ENCODE assay signal across 14 cellular contexts in the genomic region with DNA sequence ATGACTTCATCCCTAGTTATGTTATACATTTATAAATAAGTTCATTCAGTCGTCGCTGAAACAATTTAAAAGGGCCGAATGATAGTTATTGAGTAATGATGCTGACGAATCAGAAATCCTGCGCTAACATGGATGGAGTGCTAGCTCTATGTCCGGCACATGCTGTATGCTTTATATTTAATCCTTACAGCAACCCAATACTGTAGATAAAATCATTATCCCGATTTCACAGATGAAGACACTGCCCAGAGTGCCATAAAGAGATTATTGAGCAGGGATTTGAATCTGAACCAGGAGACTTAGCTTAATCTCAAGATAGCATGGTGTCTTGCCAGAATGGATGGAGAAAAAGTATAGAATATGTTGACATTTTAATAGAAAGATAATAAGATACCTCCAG. TPM values are rescaled to one million over a fixed set of nuclear protein-coding genes. Genes with fewer than 3 reads are reported as not detected.
A peak's percentile ranks its signal among the peaks of the same experiment; 100 is the strongest.
DNase-seq lines count a peak whose midpoint lies in the region; TF ChIP-seq lines count a peak whose summit lies in the region.
"Had no signal": no experiment of that assay in that cellular context is flagged by ENCODE, and none has a peak within 500 bp of the region (broad histone marks: within the 10 kb centered on the region; RNA-seq: fewer than 3 reads in every experiment).

No MANE protein-coding gene starts in this region.

- DNase-seq in BE2C (no peak), D341Med (ENCODE audit: low spot score) (peak; percentile 35), T1000 (lab: John Stamatoyannopoulos, UW) (no peak), amygdala (lab: John Stamatoyannopoulos, UW) (no peak), thyroid gland (no peak)
- DNase-seq in activated naive CD4-positive, alpha-beta T cell (lab: John Stamatoyannopoulos, UW): no peak
- DNase-seq: activated CD8-positive, alpha-beta memory T cell treated with anti-CD3 and anti-CD28 coated beads, Interleukin-2, amount 50 U/mL, for 48 hours; stimulated activated CD4-positive, alpha-beta T cell treated with anti-CD3 and anti-CD28 coated beads, Interleukin-1b, Interleukin-23, amount 100 ng/mL, for 48 hours; stimulated activated naive CD4-positive, alpha-beta T cell had no signal

- H3K4me1 ChIP-seq in BE2C (peaks cover 16% of the 10 kb centered on the region), iPS-20b (ENCODE audit: insufficient read depth, low read length) (no peaks in the 10 kb centered on the region; the same call in 1 of the 2 replicates), thyroid gland (no peaks in the 10 kb centered on the region)

- H3K27ac ChIP-seq in VCaP: peak overlapping the region; percentile 95
- H3K27ac ChIP-seq in iPS-20b (ENCODE audit: low read length): no peak overlapping the region
- H3K27ac ChIP-seq in thyroid gland: no peak overlapping the region
- H3K27ac ChIP-seq: cardiac muscle cell, HL-60 had no signal

- H3K9ac ChIP-seq in iPS-20b (ENCODE audit: low read depth, low read length): no peak overlapping the region

- H3K4me3 ChIP-seq in BE2C (ENCODE audit: low read depth, low read length) (peak overlapping the region; percentile 75), iPS-20b (ENCODE audit: low read length) (peak overlapping the region; percentile 78; the same call in 1 of the 2 replicates), thyroid gland (replicated peaks in 1 of 3) (no peak overlapping the region)

- TF ChIP-seq CTCF in BE2C (IDR thresholded peaks at IDR 0.05; ENCODE audit: low read depth, low read length): no peak
- TF ChIP-seq CTCF in VCaP (conservative IDR thresholded peaks at IDR 0.05): no peak
- TF ChIP-seq CTCF in thyroid gland (IDR thresholded peaks at IDR 0.05): no peak

- H3K27me3 ChIP-seq in BE2C: no peaks in the 10 kb centered on the region
- peaks cover 25% of the 10 kb centered on the region for H3K27me3 ChIP-seq in iPS-20b (ENCODE audit: insufficient read depth, low read length)
- no peaks in the 10 kb centered on the region for H3K27me3 ChIP-seq in thyroid gland
- H3K27me3 ChIP-seq: pancreas had no signal

- WGBS in thyroid gland, 2 donors: 85 to 94% methylated on average over 7 of the region's 7 CpGs

- TF ChIP-seq POLR2A in thyroid gland (IDR thresholded peaks at IDR 0.05): no peak

- intact Hi-C loops in thyroid gland (cut with DNase I): no loop called here

- H3K36me3 ChIP-seq in BE2C (peaks cover 36% of the 10 kb centered on the region), iPS-20b (ENCODE audit: insufficient read depth, low read depth, low read length) (no peaks in the 10 kb centered on the region), thyroid gland (no peaks in the 10 kb centered on the region)
- H3K36me3 ChIP-seq: cardiac muscle cell, pancreas had no signal

- H3K9me3 ChIP-seq in BE2C (peaks cover 3% of the 10 kb centered on the region), iPS-20b (ENCODE audit: insufficient read depth, low read depth, low read length) (no peaks in the 10 kb centered on the region), thyroid gland (no peaks in the 10 kb centered on the region)
- H3K9me3 ChIP-seq: pancreas had no signal

RNA-seq across cellular contexts. Expression of gene ICA1, which starts 1.1 kb away (rescaled TPM):
- polyA plus RNA-seq in BE2C (2012; ENCODE audit: insufficient read depth, insufficient read length, low read depth): 95.4 TPM
- 10 to 100 TPM; 21.0 to 43.3 (median 26.6) TPM for total RNA-seq in thyroid gland

Comparison
In these comparisons a context has a peak if more than half of its experiments do, and no peak if none do; other contexts are left out.
1. H3K4me3 ChIP-seq: peak in BE2C (single experiment) and iPS-20b (single experiment); none in thyroid gland (0 of 3).